ENCODE assay signal across 8 cellular contexts in the genomic region with DNA sequence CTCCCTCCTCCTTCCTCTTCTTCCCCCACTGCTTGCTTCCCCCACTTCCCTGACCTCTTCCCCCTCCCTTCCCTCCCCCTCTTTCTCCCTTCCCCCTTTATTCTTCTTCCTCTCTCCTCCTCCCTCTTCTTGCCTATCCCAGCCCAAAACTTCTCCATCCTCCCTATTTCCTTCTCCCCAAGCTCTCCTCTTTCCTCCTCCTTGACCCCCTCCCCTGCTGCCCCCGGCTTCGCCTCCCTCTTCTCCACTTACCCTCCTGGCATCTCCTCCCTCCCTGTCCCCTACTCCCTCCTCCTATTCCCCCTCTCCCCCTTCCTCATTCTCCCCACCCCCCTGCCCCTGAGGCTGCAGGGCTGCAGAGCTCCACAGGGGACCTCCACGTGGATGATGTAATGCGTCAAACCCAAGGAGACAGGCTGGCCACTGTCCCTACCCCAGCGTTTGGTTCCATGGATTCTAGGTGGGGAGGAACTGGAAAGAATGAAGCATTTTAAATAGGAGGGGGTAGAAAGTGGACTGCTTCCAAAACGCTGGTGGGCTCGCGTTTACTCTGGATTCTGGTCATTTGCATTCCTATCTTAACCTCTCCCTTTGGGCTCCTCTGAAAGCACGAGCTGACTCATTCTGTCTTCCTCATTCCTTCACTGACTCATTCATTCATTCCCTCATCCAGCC. TPM values are rescaled to one million over a fixed set of nuclear protein-coding genes. Genes with fewer than 3 reads are reported as not detected.
DNase-seq lines count a peak whose midpoint lies in the region; ATAC-seq and TF ChIP-seq lines count a peak whose summit lies in the region.

No MANE protein-coding gene starts in this region.

- H3K9me3 ChIP-seq in OCI-LY7 (ENCODE audit: low read length) (no peaks in the 10 kb centered on the region), muscle layer of duodenum (ENCODE audit: control insufficient read depth in 1 of 2, low read length in 2 of 2) (no peaks in the 10 kb centered on the region)

- H3K4me1 ChIP-seq in OCI-LY7 (ENCODE audit: insufficient read depth, low read length, poor library complexity, severe bottlenecking) (peaks cover 71% of the 10 kb centered on the region), muscle layer of duodenum (ENCODE audit: control insufficient read depth in 1 of 2, insufficient read depth in 2 of 2, low read length in 2 of 2) (peaks cover 8 to 44% of the 10 kb centered on the region in 2 donors)

- TF ChIP-seq CTCF in OCI-LY7 (conservative IDR thresholded peaks at IDR 0.05; ENCODE audit: low read length), result no peak

- peaks cover 41% of the 10 kb centered on the region for H3K79me2 ChIP-seq in OCI-LY7 (ENCODE audit: insufficient read depth, low read depth, low read length)

- H3K27me3 ChIP-seq in muscle layer of duodenum (ENCODE audit: low read depth, low read length), result no peaks in the 10 kb centered on the region

- POLR2A ChIA-PET in OCI-LY7 (lab: Charles Lee), result interaction anchor here (0.7 to 7.2 kb wide), 3 partner anchors 20 to 38 kb away, joined by 4 to 50 read pairs (median 4); no protein-coding TSS in a partner anchor

- DNase-seq in NCI-H82 (lab: John Stamatoyannopoulos, UW) (peak; percentile 60), NCI-H82 treated with DMSO at 0.1 percent for 48 hours (lab: John Stamatoyannopoulos, UW; ENCODE audit: unreplicated experiment) (no peak), OCI-LY7 (ENCODE audit: low spot score) (no peak), posterior vena cava (ENCODE audit: low spot score) (no peak)
- DNase-seq in stimulated activated CD4-positive, alpha-beta T cell treated with anti-CD3 and anti-CD28 coated beads, Interleukin-15, amount 100 ng/mL, for 24 hours, result no peak

- H4K20me1 ChIP-seq in OCI-LY7 (ENCODE audit: insufficient read depth, low read length), result peaks cover 20% of the 10 kb centered on the region

- no peak for ATAC-seq in GM18511 (IDR thresholded peaks at IDR 0.05; ENCODE audit: unreplicated experiment)

- CTCF ChIA-PET in OCI-LY7 (lab: Charles Lee; ENCODE audit: unreplicated experiment), result interaction anchor here (0.6 kb wide), 1 partner anchor 1719 kb away, joined by 3 read pairs; no protein-coding TSS in a partner anchor

- H3K36me3 Mint-ChIP-seq in dendritic cell treated with granulocyte-macrophage colony-stimulating factor and Interleukin-4, amounts not matched to agents 40 ng/mL and 50 ng/mL, for 4 days (ENCODE audit: low read depth), result peaks cover 42% of the 10 kb centered on the region

- no peak overlapping the region for H3K27ac ChIP-seq in OCI-LY7 (ENCODE audit: low read depth, low read length, poor library complexity, severe bottlenecking)
- H3K27ac ChIP-seq in muscle layer of duodenum (ENCODE audit: low read length), result peak overlapping the region; percentile 19

- H3K4me3 ChIP-seq in OCI-LY7 (ENCODE audit: low read depth, low read length, poor library complexity, severe bottlenecking) (peak overlapping the region; percentile 3), muscle layer of duodenum (ENCODE audit: low read depth in 1 of 2, low read length in 2 of 2) (peak overlapping the region in 1 of 2 donors; percentile 13)

- intact Hi-C loops in OCI-LY7 (cut with micrococcal nuclease; ENCODE audit: unreplicated experiment) (no loop called here), posterior vena cava (cut with DNase I) (loop anchor here in 1 of 2 donors (5.0 kb wide), 1 partner anchor 91 kb away; no protein-coding TSS in a partner anchor)
- intact Hi-C loops in dendritic cell treated with granulocyte-macrophage colony-stimulating factor and Interleukin-4, amounts not matched to agents 40 ng/mL and 50 ng/mL, for 4 days (cut with micrococcal nuclease), result loop anchor here (5.0 kb wide), 1 partner anchor 56 kb away; no protein-coding TSS in a partner anchor

- peak overlapping the region; percentile 60 for H3K4me2 ChIP-seq in OCI-LY7 (ENCODE audit: low read length)

- peak overlapping the region; percentile 94 for H3K27ac Mint-ChIP-seq in dendritic cell treated with granulocyte-macrophage colony-stimulating factor and Interleukin-4, amounts not matched to agents 40 ng/mL and 50 ng/mL, for 4 days

- H3K4me1 Mint-ChIP-seq in dendritic cell treated with granulocyte-macrophage colony-stimulating factor and Interleukin-4, amounts not matched to agents 40 ng/mL and 50 ng/mL, for 4 days (ENCODE audit: low read depth), result peaks cover 53% of the 10 kb centered on the region

- no peaks in the 10 kb centered on the region for H3K9me3 Mint-ChIP-seq in dendritic cell treated with granulocyte-macrophage colony-stimulating factor and Interleukin-4, amounts not matched to agents 40 ng/mL and 50 ng/mL, for 4 days

- no peaks in the 10 kb centered on the region for H3K9me2 ChIP-seq in OCI-LY7 (ENCODE audit: insufficient read depth, low read length)

- BruUV-seq in OCI-LY7 (replicated peaks; lab: Mats Ljungman, UMichigan), result no TSS peak

- H3K36me3 ChIP-seq in OCI-LY7 (ENCODE audit: insufficient read depth, low read length) (peaks cover 26% of the 10 kb centered on the region), muscle layer of duodenum (ENCODE audit: control insufficient read depth in 1 of 2, insufficient read depth in 2 of 2, low read length in 2 of 2) (no peaks in the 10 kb centered on the region)

- H3K27me3 Mint-ChIP-seq in dendritic cell treated with granulocyte-macrophage colony-stimulating factor and Interleukin-4, amounts not matched to agents 40 ng/mL and 50 ng/mL, for 4 days, result no peaks in the 10 kb centered on the region

- peak overlapping the region; percentile 34 for H3K4me3 Mint-ChIP-seq in dendritic cell treated with granulocyte-macrophage colony-stimulating factor and Interleukin-4, amounts not matched to agents 40 ng/mL and 50 ng/mL, for 4 days

- no peak overlapping the region for H2AFZ ChIP-seq in OCI-LY7 (ENCODE audit: low read length)

RNA-seq across cellular contexts. Expression of gene COTL1, which starts 0.7 kb away (rescaled TPM):
- 119 and 125 TPM in 2 replicates for total RNA-seq in OCI-LY7 (2014; rRNA removed; shearing (Covaris generic))
- total RNA-seq in OCI-LY7 (2022) (214 and 232 TPM in 2 replicates), posterior vena cava (10 to 100 TPM; 55.0 to 66.0 TPM)

RNA-seq across cellular contexts. Expression of gene KLHL36, which starts 29.7 kb away (rescaled TPM):
- total RNA-seq in OCI-LY7 (2014; rRNA removed; shearing (Covaris generic)), result 50.1 and 58.9 TPM in 2 replicates
- total RNA-seq in OCI-LY7 (2022) (66.1 and 69.0 TPM in 2 replicates), posterior vena cava (10 to 100 TPM; 48.5 to 49.4 TPM)
